ENCODE assay signal across 8 cellular contexts in the genomic region with DNA sequence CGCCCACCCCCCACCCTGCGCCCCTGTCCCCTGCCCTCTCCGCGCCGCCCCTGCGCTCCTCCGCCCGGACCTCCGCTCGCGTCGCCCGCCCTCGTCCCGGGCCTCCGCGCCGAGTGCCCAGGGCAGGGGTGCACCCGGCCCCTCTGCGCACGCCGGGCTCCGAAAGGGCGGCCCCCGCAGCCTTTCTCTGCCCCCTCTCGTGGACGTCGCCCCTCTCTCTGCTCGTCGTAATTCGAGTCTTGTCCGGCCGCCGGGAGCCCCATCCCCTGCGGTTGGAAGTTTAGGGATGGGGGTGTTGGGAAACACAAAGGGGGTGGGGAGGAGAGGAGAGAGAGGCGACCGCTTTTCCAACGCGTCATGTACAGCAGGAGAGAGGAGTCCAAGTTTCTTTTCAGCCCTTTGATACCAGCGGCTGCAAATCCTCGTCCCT. TPM values are rescaled to one million over a fixed set of nuclear protein-coding genes. Genes with fewer than 3 reads are reported as not detected.
DNase-seq lines count a peak whose midpoint lies in the region; ATAC-seq and TF ChIP-seq lines count a peak whose summit lies in the region.

No MANE protein-coding gene starts in this region.

- H3K9me3 Mint-ChIP-seq in activated T-helper 17 cell treated with anti-CD3 and anti-CD28 coated beads, Interleukin-2, amount 50 U/mL, for 72 hours, result peaks cover 2% of the 10 kb centered on the region
- H3K9me3 Mint-ChIP-seq in glutamatergic neuron (ENCODE audit: unreplicated experiment) (peaks cover 6% of the 10 kb centered on the region), osteocyte (ENCODE audit: unreplicated experiment) (peaks cover 9% of the 10 kb centered on the region)

- H3K27ac Mint-ChIP-seq in activated T-helper 17 cell treated with anti-CD3 and anti-CD28 coated beads, Interleukin-2, amount 50 U/mL, for 72 hours, result peak overlapping the region; percentile 77
- H3K27ac Mint-ChIP-seq in glutamatergic neuron (ENCODE audit: unreplicated experiment), result no peak overlapping the region
- peak overlapping the region; percentile 79 for H3K27ac Mint-ChIP-seq in osteocyte (ENCODE audit: unreplicated experiment)

- H3K36me3 Mint-ChIP-seq in activated T-helper 17 cell treated with anti-CD3 and anti-CD28 coated beads, Interleukin-2, amount 50 U/mL, for 72 hours (ENCODE audit: low read depth), result peaks cover 12% of the 10 kb centered on the region
- H3K36me3 Mint-ChIP-seq in glutamatergic neuron (ENCODE audit: unreplicated experiment), result no peaks in the 10 kb centered on the region
- no peaks in the 10 kb centered on the region for H3K36me3 Mint-ChIP-seq in osteocyte (ENCODE audit: unreplicated experiment)

- H3K4me1 Mint-ChIP-seq in activated T-helper 17 cell treated with anti-CD3 and anti-CD28 coated beads, Interleukin-2, amount 50 U/mL, for 72 hours, result peaks cover 26% of the 10 kb centered on the region
- H3K4me1 Mint-ChIP-seq in glutamatergic neuron (ENCODE audit: low read depth, unreplicated experiment), result peaks cover 12% of the 10 kb centered on the region
- peaks cover 41% of the 10 kb centered on the region for H3K4me1 Mint-ChIP-seq in osteocyte (ENCODE audit: unreplicated experiment)

- H3K4me3 Mint-ChIP-seq in activated T-helper 17 cell treated with anti-CD3 and anti-CD28 coated beads, Interleukin-2, amount 50 U/mL, for 72 hours, result peak overlapping the region; percentile 90
- H3K4me3 Mint-ChIP-seq in glutamatergic neuron (ENCODE audit: unreplicated experiment), result peak overlapping the region; percentile 92
- H3K4me3 Mint-ChIP-seq in osteocyte (ENCODE audit: unreplicated experiment), result peak overlapping the region; percentile 93

- DNase-seq in D341Med (ENCODE audit: low spot score), result peak; percentile 84
- peak; percentile 44 for DNase-seq in HuH-7 (ENCODE audit: low spot score)
- DNase-seq in glutamatergic neuron, result no peak
- peak; percentile 80 for DNase-seq in osteocyte (ENCODE audit: extremely low spot score, unreplicated experiment)
- DNase-seq in GM10266 (ENCODE audit: extremely low spot score), result no peak
- no peak for DNase-seq in T-helper 9 cell

- TF ChIP-seq CTCF in glutamatergic neuron (IDR thresholded peaks at IDR 0.05; ENCODE audit: partially characterized antibody, unreplicated experiment) (no peak), osteocyte (IDR thresholded peaks at IDR 0.05) (no peak), GM10266 (IDR thresholded peaks at IDR 0.05; ENCODE audit: control insufficient read depth, insufficient read depth, low read depth, missing control alignments) (no peak)

- no peaks in the 10 kb centered on the region for H3K27me3 Mint-ChIP-seq in activated T-helper 17 cell treated with anti-CD3 and anti-CD28 coated beads, Interleukin-2, amount 50 U/mL, for 72 hours
- peaks cover 5% of the 10 kb centered on the region for H3K27me3 Mint-ChIP-seq in glutamatergic neuron (ENCODE audit: unreplicated experiment)
- no peaks in the 10 kb centered on the region for H3K27me3 Mint-ChIP-seq in osteocyte (ENCODE audit: unreplicated experiment)

- ATAC-seq in GM19452 (IDR thresholded peaks at IDR 0.05; ENCODE audit: unreplicated experiment), result peak; percentile 25
- ATAC-seq in activated T-helper 17 cell treated with anti-CD3 and anti-CD28 coated beads, Interleukin-2, amount 50 U/mL, for 72 hours (replicated peaks), result peak; percentile 18

RNA-seq across cellular contexts. Expression of a gene that starts 0.4 kb away (rescaled TPM):
- 10 to 100 TPM; 49.7 to 53.6 TPM for total RNA-seq in activated T-helper 17 cell treated with anti-CD3 and anti-CD28 coated beads, Interleukin-2, amount 50 U/mL, for 72 hours
- total RNA-seq in glutamatergic neuron (ENCODE audit: unreplicated experiment) (35.2 TPM), osteocyte (149 TPM in 2 replicates)

Comparison
In these comparisons a context has a peak if more than half of its experiments do, and no peak if none do; other contexts are left out.
1. DNase-seq: peak in D341Med (single experiment), HuH-7 (single experiment) and osteocyte (single experiment); none in glutamatergic neuron (single experiment), GM10266 (single experiment) and T-helper 9 cell (single experiment).
2. Peak in every context shown above with its lines, with median percentiles within 50 percentile points of each other: H3K4me3 Mint-ChIP-seq.